In the genomic region with DNA sequence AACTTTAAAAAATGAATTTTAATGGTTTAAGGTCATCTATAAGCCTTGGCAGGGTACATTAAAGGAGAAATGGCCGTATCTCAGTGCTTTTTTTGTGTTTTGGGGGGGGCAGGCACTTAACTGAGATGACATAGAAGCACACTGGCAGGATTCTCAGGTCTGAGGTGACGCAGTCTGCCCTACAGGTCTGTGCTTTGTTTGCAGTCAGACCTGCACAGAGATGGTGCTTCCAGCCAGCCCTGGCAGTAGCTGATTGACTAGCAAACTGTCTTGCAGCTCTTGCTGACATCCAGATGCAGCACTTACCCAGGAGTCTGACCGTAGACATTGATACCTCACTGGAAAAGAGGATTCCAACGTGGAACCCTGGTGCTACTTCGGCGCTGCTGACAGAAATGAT, we compare ENCODE assay signal across 1 cellular context.
TF ChIP-seq lines count a peak whose summit lies in the region.

No MANE protein-coding gene starts in this region.

TF ChIP-seq in IMR-90, 13 proteins besides CTCF, POLR2A, EP300 and RAD21 (continued from another document):
- no peak for TF ChIP-seq MAZ (IDR thresholded peaks at IDR 0.05; ENCODE audit: borderline replicate concordance, low read depth, low read length)
- TF ChIP-seq MAFK (IDR thresholded peaks at IDR 0.05; ENCODE audit: low read depth, low read length), result no peak
- no peak for TF ChIP-seq RFX5 (IDR thresholded peaks at IDR 0.05; ENCODE audit: low read depth, low read length)
- TF ChIP-seq CHD1 (IDR thresholded peaks at IDR 0.05; ENCODE audit: low read depth, low read length), result no peak
- no peak for TF ChIP-seq CEBPB (IDR thresholded peaks at IDR 0.05; ENCODE audit: low read depth, low read length)
- no peak for TF ChIP-seq RCOR1 (IDR thresholded peaks at IDR 0.05; ENCODE audit: insufficient replicate concordance, low read length)
- TF ChIP-seq FOS (IDR thresholded peaks at IDR 0.05; ENCODE audit: low read depth, low read length), result no peak
- TF ChIP-seq NFE2L2 (IDR thresholded peaks at IDR 0.05; ENCODE audit: low read depth, low read length), result no peak
- TF ChIP-seq BHLHE40 (IDR thresholded peaks at IDR 0.05; ENCODE audit: low read depth, low read length), result no peak
- no peak for TF ChIP-seq SMC3 (IDR thresholded peaks at IDR 0.05; ENCODE audit: low read depth, low read length)
